Comparison of ENCODE assay signal across 1 cellular context in the genomic region with DNA sequence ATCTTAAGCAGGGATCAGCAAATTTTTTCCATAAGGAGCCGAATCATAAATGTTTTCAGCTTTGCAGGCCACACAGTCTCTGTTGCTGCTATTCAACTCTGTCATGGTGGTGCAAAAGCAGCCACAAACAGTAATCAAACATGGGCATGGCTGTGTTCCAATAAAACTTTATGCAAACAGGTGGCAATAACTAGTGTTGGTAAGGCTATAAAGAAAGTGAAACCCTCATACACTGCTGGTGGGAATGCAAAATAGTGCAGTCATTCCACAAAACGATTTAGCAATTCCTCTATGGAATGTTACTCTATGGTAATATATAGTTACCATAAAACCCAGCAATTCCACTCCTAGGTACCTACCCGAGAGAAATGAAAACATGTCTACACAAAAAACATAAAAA.
TF ChIP-seq lines count a peak whose summit lies in the region.

No MANE protein-coding gene starts in this region.

TF ChIP-seq in K562, 482 proteins besides CTCF, POLR2A, EP300 and RAD21:
- TF ChIP-seq ZNF764 (CRISPR knock-in tag; IDR thresholded peaks at IDR 0.05; ENCODE audit: low read depth), result no peak
- TF ChIP-seq, protein P1, sequence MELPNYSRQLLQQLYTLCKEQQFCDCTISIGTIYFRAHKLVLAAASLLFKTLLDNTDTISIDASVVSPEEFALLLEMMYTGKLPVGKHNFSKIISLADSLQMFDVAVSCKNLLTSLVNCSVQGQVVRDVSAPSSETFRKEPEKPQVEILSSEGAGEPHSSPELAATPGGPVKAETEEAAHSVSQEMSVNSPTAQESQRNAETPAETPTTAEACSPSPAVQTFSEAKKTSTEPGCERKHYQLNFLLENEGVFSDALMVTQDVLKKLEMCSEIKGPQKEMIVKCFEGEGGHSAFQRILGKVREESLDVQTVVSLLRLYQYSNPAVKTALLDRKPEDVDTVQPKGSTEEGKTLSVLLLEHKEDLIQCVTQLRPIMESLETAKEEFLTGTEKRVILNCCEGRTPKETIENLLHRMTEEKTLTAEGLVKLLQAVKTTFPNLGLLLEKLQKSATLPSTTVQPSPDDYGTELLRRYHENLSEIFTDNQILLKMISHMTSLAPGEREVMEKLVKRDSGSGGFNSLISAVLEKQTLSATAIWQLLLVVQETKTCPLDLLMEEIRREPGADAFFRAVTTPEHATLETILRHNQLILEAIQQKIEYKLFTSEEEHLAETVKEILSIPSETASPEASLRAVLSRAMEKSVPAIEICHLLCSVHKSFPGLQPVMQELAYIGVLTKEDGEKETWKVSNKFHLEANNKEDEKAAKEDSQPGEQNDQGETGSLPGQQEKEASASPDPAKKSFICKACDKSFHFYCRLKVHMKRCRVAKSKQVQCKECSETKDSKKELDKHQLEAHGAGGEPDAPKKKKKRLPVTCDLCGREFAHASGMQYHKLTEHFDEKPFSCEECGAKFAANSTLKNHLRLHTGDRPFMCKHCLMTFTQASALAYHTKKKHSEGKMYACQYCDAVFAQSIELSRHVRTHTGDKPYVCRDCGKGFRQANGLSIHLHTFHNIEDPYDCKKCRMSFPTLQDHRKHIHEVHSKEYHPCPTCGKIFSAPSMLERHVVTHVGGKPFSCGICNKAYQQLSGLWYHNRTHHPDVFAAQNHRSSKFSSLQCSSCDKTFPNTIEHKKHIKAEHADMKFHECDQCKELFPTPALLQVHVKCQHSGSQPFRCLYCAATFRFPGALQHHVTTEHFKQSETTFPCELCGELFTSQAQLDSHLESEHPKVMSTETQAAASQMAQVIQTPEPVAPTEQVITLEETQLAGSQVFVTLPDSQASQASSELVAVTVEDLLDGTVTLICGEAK (IDR thresholded peaks at IDR 0.05), result peak; percentile 87
- TF ChIP-seq, protein P1 (CRISPR knock-in tag; IDR thresholded peaks at IDR 0.05), result peak; percentile 60
- TF ChIP-seq, protein P2, sequence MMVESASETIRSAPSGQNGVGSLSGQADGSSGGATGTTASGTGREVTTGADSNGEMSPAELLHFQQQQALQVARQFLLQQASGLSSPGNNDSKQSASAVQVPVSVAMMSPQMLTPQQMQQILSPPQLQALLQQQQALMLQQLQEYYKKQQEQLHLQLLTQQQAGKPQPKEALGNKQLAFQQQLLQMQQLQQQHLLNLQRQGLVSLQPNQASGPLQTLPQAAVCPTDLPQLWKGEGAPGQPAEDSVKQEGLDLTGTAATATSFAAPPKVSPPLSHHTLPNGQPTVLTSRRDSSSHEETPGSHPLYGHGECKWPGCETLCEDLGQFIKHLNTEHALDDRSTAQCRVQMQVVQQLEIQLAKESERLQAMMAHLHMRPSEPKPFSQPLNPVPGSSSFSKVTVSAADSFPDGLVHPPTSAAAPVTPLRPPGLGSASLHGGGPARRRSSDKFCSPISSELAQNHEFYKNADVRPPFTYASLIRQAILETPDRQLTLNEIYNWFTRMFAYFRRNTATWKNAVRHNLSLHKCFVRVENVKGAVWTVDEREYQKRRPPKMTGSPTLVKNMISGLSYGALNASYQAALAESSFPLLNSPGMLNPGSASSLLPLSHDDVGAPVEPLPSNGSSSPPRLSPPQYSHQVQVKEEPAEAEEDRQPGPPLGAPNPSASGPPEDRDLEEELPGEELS (CRISPR knock-in tag; IDR thresholded peaks at IDR 0.05; ENCODE audit: borderline replicate concordance), result no peak
